28 cellular contexts compared by ENCODE assay signal in genomic region chr6:24763578-24763977, GRCh38. TPM values are rescaled to one million over a fixed set of nuclear protein-coding genes. Genes with fewer than 3 reads are reported as not detected.
DNase-seq lines count a peak whose midpoint lies in the region; ATAC-seq, FAIRE-seq and TF ChIP-seq lines count a peak whose summit lies in the region.
"Had no signal": no experiment of that assay in that cellular context is flagged by ENCODE, and none has a peak within 500 bp of the region (broad histone marks: within the 10 kb centered on the region; RNA-seq: fewer than 3 reads in every experiment).

No MANE protein-coding gene starts in this region.

- H2AFZ ChIP-seq in HepG2 (ENCODE audit: low read length): peak overlapping the region; percentile 65

- no peaks in the 10 kb centered on the region for H3K27me3 Mint-ChIP-seq in Caco-2 (ENCODE audit: insufficient read depth, unreplicated experiment)
- H3K27me3 Mint-ChIP-seq: CD4-positive, alpha-beta T cell had no signal

- BruUV-seq in HepG2 (replicated peaks; lab: Mats Ljungman, UMichigan) (no TSS peak), Caco-2 (replicated peaks; lab: Mats Ljungman, UMichigan) (no TSS peak)

- peak overlapping the region; percentile 57 for H3K4me2 ChIP-seq in HepG2 (ENCODE audit: low read depth, low read length)
- H3K4me2 ChIP-seq: SK-N-SH had no signal

- no peak for TF ChIP-seq RAD21 in HepG2 (CRISPR knock-in tag; IDR thresholded peaks at IDR 0.05)

- peak; percentile 72 for FAIRE-seq in HepG2 (lab: Jason Lieb, UNC)
- FAIRE-seq: GM12891 had no signal

- peak; percentile 15; the same call in 2 of the 3 replicates for ATAC-seq in HepG2
- ATAC-seq in right lobe of liver: no peak
- peak; percentile 84 for ATAC-seq in left lung
- ATAC-seq: foreskin keratinocyte, natural killer cell, sciatic nerve had no signal

- CTCF ChIA-PET in HepG2 (lab: Yijun Ruan, JAX; ENCODE audit: low intra/inter-chr PET ratio, low total read pairs) (no interaction called here), Caco-2 (lab: Charles Lee) (no interaction called here)

- no peak overlapping the region for H3K27ac Mint-ChIP-seq in Caco-2 (ENCODE audit: unreplicated experiment)
- H3K27ac Mint-ChIP-seq: CD4-positive, alpha-beta T cell; natural killer cell had no signal

- DNase-seq in HepG2 (ENCODE audit: low spot score) (no peak), right lobe of liver (no peak), NCI-H345 treated with DMSO at 0.1 percent for 48 hours (lab: John Stamatoyannopoulos, UW; ENCODE audit: unreplicated experiment) (peak; percentile 28), left lung (no peak), AG08395 (ENCODE audit: low spot score) (no peak), Caco-2 (no peak)
- DNase-seq in stimulated activated CD4-positive, alpha-beta T cell treated with anti-CD3 and anti-CD28 coated beads, Interleukin-2, amount 100 ng/mL, for 48 hours: no peak
- DNase-seq: activated CD4-positive, alpha-beta T cell treated with anti-CD3 and anti-CD28 coated beads, Interleukin-2, amount 50 U/mL, for 4 hours; adrenal gland; CD4-positive, alpha-beta T cell; dorsolateral prefrontal cortex; foreskin keratinocyte; mesendoderm; natural killer cell; NCI-H1092; NCI-H226; ovary; SK-N-SH had no signal

- no peaks in the 10 kb centered on the region for H3K9me3 Mint-ChIP-seq in Caco-2 (ENCODE audit: unreplicated experiment)
- H3K9me3 Mint-ChIP-seq: CD4-positive, alpha-beta T cell; natural killer cell had no signal

- POLR2A ChIA-PET in HepG2 (lab: Yijun Ruan, JAX): interaction anchor here (1.4 kb wide), 1 partner anchor 8 kb away, joined by 5 read pairs; no protein-coding TSS in a partner anchor
- POLR2A ChIA-PET in Caco-2 (lab: Charles Lee): no interaction called here

- TF ChIP-seq POLR2A in HepG2 (IDR thresholded peaks at IDR 0.05; ENCODE audit: insufficient read depth in 1 of 2, low read depth in 2 of 2, low read length in 2 of 2): no peak
- TF ChIP-seq POLR2A in right lobe of liver (IDR thresholded peaks at IDR 0.05): no peak

- H3K4me3 Mint-ChIP-seq in Caco-2 (ENCODE audit: unreplicated experiment): no peak overlapping the region
- H3K4me3 Mint-ChIP-seq: CD4-positive, alpha-beta T cell; natural killer cell had no signal

- peak overlapping the region; percentile 50 for H3K27ac ChIP-seq in HepG2 (ENCODE audit: extremely low read length, insufficient read depth, low read length)
- H3K27ac ChIP-seq in right lobe of liver: no peak overlapping the region
- H3K27ac ChIP-seq in left lung: no peak overlapping the region
- H3K27ac ChIP-seq: adrenal gland, dorsolateral prefrontal cortex, foreskin keratinocyte, ovary, suprapubic skin had no signal

- in situ Hi-C loops in HepG2 (cut with HindIII; ENCODE audit: extremely low pct_ligation_motif_present, low pct_unique_long_range_greater_than_20kb): no loop called here

- no peaks in the 10 kb centered on the region for H3K27me3 ChIP-seq in HepG2 (ENCODE audit: control insufficient read depth in 1 of 2, insufficient read depth in 2 of 2, low read length in 2 of 2)
- no peaks in the 10 kb centered on the region for H3K27me3 ChIP-seq in right lobe of liver
- H3K27me3 ChIP-seq in left lung: no peaks in the 10 kb centered on the region
- H3K27me3 ChIP-seq in Caco-2 (replicated peaks; ENCODE audit: control insufficient read depth, insufficient read depth, low read length): no peaks in the 10 kb centered on the region
- H3K27me3 ChIP-seq: adrenal gland, dorsolateral prefrontal cortex, foreskin keratinocyte, ovary, suprapubic skin had no signal

- TF ChIP-seq EP300 in HepG2 (IDR thresholded peaks at IDR 0.05; ENCODE audit: low read depth in 2 of 2, low read length in 2 of 2): peak in 1 of 2 experiments; percentile 38; a peak in 1 of 4 replicates
- no peak for TF ChIP-seq EP300 in HepG2 (CRISPR knock-in tag; IDR thresholded peaks at IDR 0.05; ENCODE audit: borderline replicate concordance)

- H3K36me3 Mint-ChIP-seq in Caco-2 (ENCODE audit: insufficient read depth, unreplicated experiment): no peaks in the 10 kb centered on the region
- H3K36me3 Mint-ChIP-seq: natural killer cell had no signal

- no peak for TF ChIP-seq CTCF in HepG2 (CRISPR knock-in tag; IDR thresholded peaks at IDR 0.05)
- no peak for TF ChIP-seq CTCF in right lobe of liver (IDR thresholded peaks at IDR 0.05)
- no peak for TF ChIP-seq CTCF in left lung (IDR thresholded peaks at IDR 0.05)
- TF ChIP-seq CTCF in Caco-2 (IDR thresholded peaks at IDR 0.05; ENCODE audit: insufficient read depth in 1 of 2, low read depth in 1 of 2, low read length in 1 of 2, severe bottlenecking in 1 of 2, unreplicated experiment in 1 of 2): no peak

- no peaks in the 10 kb centered on the region for H3K79me2 ChIP-seq in HepG2 (ENCODE audit: insufficient read depth, low read length)

- H3K4me1 Mint-ChIP-seq in Caco-2 (ENCODE audit: low read depth, unreplicated experiment): peaks cover 14% of the 10 kb centered on the region
- H3K4me1 Mint-ChIP-seq: natural killer cell had no signal

- H3K4me3 ChIP-seq in HepG2 (replicated peaks in 1 of 3; ENCODE audit: insufficient read depth in 1 of 3, low read depth in 2 of 3, low read length in 3 of 3) (no peak overlapping the region), right lobe of liver (no peak overlapping the region), left lung (no peak overlapping the region), Caco-2 (ENCODE audit: low read depth, low read length) (no peak overlapping the region)
- H3K4me3 ChIP-seq: adrenal gland, dorsolateral prefrontal cortex, ovary, suprapubic skin had no signal

- H3K9ac ChIP-seq in HepG2 (ENCODE audit: insufficient read depth, low read depth, low read length): peak overlapping the region; percentile 6; the same call in 1 of the 2 replicates
- H3K9ac ChIP-seq: SK-N-SH had no signal

- WGBS in HepG2 (ENCODE audit: low lambda C conversion rate): 9% methylated on average over 3 of the region's 3 CpGs
- WGBS in right lobe of liver (ENCODE audit: insufficient coverage, low coverage, low lambda C conversion rate, missing lambda C conversion rate): 19% methylated on average over 3 of the region's 3 CpGs

- intact Hi-C loops in HepG2 (cut with micrococcal nuclease; ENCODE audit: unreplicated experiment): no loop called here
- intact Hi-C loops in right lobe of liver (cut with DNase I): loop anchor here (10.0 kb wide), 2 partner anchors 49 to 179 kb away; partner anchors contain the start of gene C6orf62 (in 1 of the 2)
- intact Hi-C loops in left lung (cut with DNase I): loop anchor here in 1 of 2 donors (10.0 kb wide), 1 partner anchor 179 kb away; no protein-coding TSS in a partner anchor
- intact Hi-C loops in Caco-2 (cut with micrococcal nuclease; ENCODE audit: unreplicated experiment): no loop called here

- no peaks in the 10 kb centered on the region for H3K9me3 ChIP-seq in HepG2 (ENCODE audit: low read length)
- no peaks in the 10 kb centered on the region for H3K9me3 ChIP-seq in right lobe of liver
- no peaks in the 10 kb centered on the region for H3K9me3 ChIP-seq in left lung
- H3K9me3 ChIP-seq in Caco-2: no peaks in the 10 kb centered on the region
- H3K9me3 ChIP-seq: adrenal gland, ovary, SK-N-SH, suprapubic skin had no signal

- peaks cover 31% of the 10 kb centered on the region for H3K4me1 ChIP-seq in HepG2 (ENCODE audit: insufficient read depth, low read length)
- H3K4me1 ChIP-seq in right lobe of liver: peaks cover 0 to 4% (median 0%) of the 10 kb centered on the region in 4 donors
- no peaks in the 10 kb centered on the region for H3K4me1 ChIP-seq in left lung
- H3K4me1 ChIP-seq in Caco-2: no peaks in the 10 kb centered on the region; the same call in 1 of the 2 replicates
- H3K4me1 ChIP-seq: suprapubic skin had no signal

- H3K36me3 ChIP-seq in HepG2 (replicated peaks in 1 of 2; ENCODE audit: control insufficient read depth in 1 of 2, insufficient read depth in 2 of 2, low read length in 2 of 2) (no peaks in the 10 kb centered on the region), right lobe of liver (no peaks in the 10 kb centered on the region), left lung (no peaks in the 10 kb centered on the region), Caco-2 (ENCODE audit: control insufficient read depth, insufficient read depth, low read length) (no peaks in the 10 kb centered on the region)
- H3K36me3 ChIP-seq: adrenal gland, ovary, suprapubic skin had no signal

- H4K20me1 ChIP-seq in HepG2 (ENCODE audit: insufficient read depth, low read length): no peaks in the 10 kb centered on the region

RNA-seq across cellular contexts. Expression of gene GMNN, which starts 11.2 kb away (rescaled TPM):
- total RNA-seq in HepG2 (2016; rRNA removed; fragmentation: Illumina TruSeq; extraction: Trizol) (154 and 228 TPM in 2 replicates), right lobe of liver (10 to 100 TPM in 2 of 6 experiments, 1 to 10 TPM in 4; 7.7 to 19.0 (median 8.3) TPM), left lung (10 to 100 TPM; 19.6 to 25.0 TPM), Caco-2 (2022) (66.5 and 70.0 TPM in 2 replicates)
- 56.6 and 64.1 TPM in 2 replicates for total RNA-seq in HepG2 (2016; cell fraction: cytosol; rRNA removed; fragmentation: Illumina TruSeq; extraction: Trizol; ENCODE audit: low read depth)
- 154 and 231 TPM in 2 replicates for total RNA-seq in HepG2 (2016; cell fraction: insoluble cytoplasmic fraction; rRNA removed; fragmentation: Illumina TruSeq; extraction: Trizol)
- total RNA-seq in HepG2 (2016; cell fraction: membrane; rRNA removed; fragmentation: Illumina TruSeq; extraction: Trizol): 68.9 and 73.8 TPM in 2 replicates
- total RNA-seq in HepG2 (2016; cell fraction: nucleus; rRNA removed; fragmentation: Illumina TruSeq; extraction: Trizol): 108 and 117 TPM in 2 replicates
- 41.6 and 61.8 TPM in 2 replicates for polyA plus RNA-seq in HepG2 (2011; rRNA removed)
- 38.6 and 39.1 TPM in 2 replicates for polyA plus RNA-seq in HepG2 (2011; cell fraction: cytosol; rRNA removed)
- polyA plus RNA-seq in HepG2 (2011; cell fraction: nucleus; rRNA removed): 27.0 and 29.5 TPM in 2 replicates
- polyA plus RNA-seq in HepG2 (2012): 64.4 and 82.5 TPM in 2 replicates
- polyA plus RNA-seq in HepG2 (2016; cell fraction: cytosol; fragmentation: Illumina TruSeq; extraction: Trizol; ENCODE audit: low read depth): 38.2 and 45.0 TPM in 2 replicates
- 256 and 266 TPM in 2 replicates for polyA plus RNA-seq in HepG2 (2016; cell fraction: insoluble cytoplasmic fraction; fragmentation: Illumina TruSeq; extraction: Trizol; ENCODE audit: low read depth)
- polyA plus RNA-seq in HepG2 (2016; cell fraction: membrane; fragmentation: Illumina TruSeq; extraction: Trizol; ENCODE audit: low read depth): 43.5 and 50.5 TPM in 2 replicates
- 137 and 150 TPM in 2 replicates for polyA plus RNA-seq in HepG2 (2016; cell fraction: nucleus; fragmentation: Illumina TruSeq; extraction: Trizol; ENCODE audit: insufficient read depth, low read depth)
- polyA minus RNA-seq in HepG2 (2011; rRNA and poly(A)+ RNA removed; ENCODE audit: low replicate concordance): 38.8 and 71.1 TPM in 2 replicates
- 28.4 and 37.2 TPM in 2 replicates for polyA minus RNA-seq in HepG2 (2011; cell fraction: cytosol; rRNA and poly(A)+ RNA removed)
- 67.4 and 86.9 TPM in 2 replicates for polyA minus RNA-seq in HepG2 (2011; cell fraction: nucleus; rRNA and poly(A)+ RNA removed)

RNA-seq across cellular contexts. Expression of gene ARMH2, which starts 35.1 kb away (rescaled TPM):
- total RNA-seq in HepG2 (2016; rRNA removed; fragmentation: Illumina TruSeq; extraction: Trizol) (not detected in 2 replicates), right lobe of liver (not detected), left lung (under 1 TPM in 1 of 2 donors, not detected in 1; 0.50 TPM), Caco-2 (2022) (not detected in 2 replicates)
- total RNA-seq in HepG2 (2016; cell fraction: cytosol; rRNA removed; fragmentation: Illumina TruSeq; extraction: Trizol; ENCODE audit: low read depth): not detected in 2 replicates
- not detected in 2 replicates for total RNA-seq in HepG2 (2016; cell fraction: insoluble cytoplasmic fraction; rRNA removed; fragmentation: Illumina TruSeq; extraction: Trizol)
- total RNA-seq in HepG2 (2016; cell fraction: membrane; rRNA removed; fragmentation: Illumina TruSeq; extraction: Trizol): not detected in 2 replicates
- not detected in 2 replicates for total RNA-seq in HepG2 (2016; cell fraction: nucleus; rRNA removed; fragmentation: Illumina TruSeq; extraction: Trizol)
- not detected in 2 replicates for polyA plus RNA-seq in HepG2 (2011; rRNA removed)
- polyA plus RNA-seq in HepG2 (2011; cell fraction: cytosol; rRNA removed): not detected in 2 replicates
- polyA plus RNA-seq in HepG2 (2011; cell fraction: nucleus; rRNA removed): not detected in 2 replicates
- not detected in 2 replicates for polyA plus RNA-seq in HepG2 (2012)
- not detected in 2 replicates for polyA plus RNA-seq in HepG2 (2016; cell fraction: cytosol; fragmentation: Illumina TruSeq; extraction: Trizol; ENCODE audit: low read depth)
- polyA plus RNA-seq in HepG2 (2016; cell fraction: insoluble cytoplasmic fraction; fragmentation: Illumina TruSeq; extraction: Trizol; ENCODE audit: low read depth): not detected in 2 replicates
- not detected in 2 replicates for polyA plus RNA-seq in HepG2 (2016; cell fraction: membrane; fragmentation: Illumina TruSeq; extraction: Trizol; ENCODE audit: low read depth)
- polyA plus RNA-seq in HepG2 (2016; cell fraction: nucleus; fragmentation: Illumina TruSeq; extraction: Trizol; ENCODE audit: insufficient read depth, low read depth): not detected in 2 replicates
- polyA minus RNA-seq in HepG2 (2011; rRNA and poly(A)+ RNA removed; ENCODE audit: low replicate concordance): not detected in 2 replicates
- polyA minus RNA-seq in HepG2 (2011; cell fraction: cytosol; rRNA and poly(A)+ RNA removed): not detected in 2 replicates
- polyA minus RNA-seq in HepG2 (2011; cell fraction: nucleus; rRNA and poly(A)+ RNA removed): not detected in 2 replicates
- total RNA-seq: adrenal gland; cardiac septum; CD4-positive, alpha-beta T cell; epithelial cell of proximal tubule; foreskin keratinocyte; H4; HT-29; kidney epithelial cell; ovary; RPMI7951; sciatic nerve; suprapubic skin had no signal
- polyA plus RNA-seq: adrenal gland, AG04450, foreskin keratinocyte, ovary, SK-N-SH had no signal

RNA-seq across cellular contexts. Expression of gene C6orf62, which starts 44.6 kb away (rescaled TPM):
- total RNA-seq in HepG2 (2016; rRNA removed; fragmentation: Illumina TruSeq; extraction: Trizol) (90.4 and 135 TPM in 2 replicates), right lobe of liver (10 to 100 TPM; 31.1 to 58.3 (median 48.7) TPM), left lung (100 to 1,000 TPM; 132 to 144 TPM), Caco-2 (2022) (74.2 and 75.3 TPM in 2 replicates)
- total RNA-seq in HepG2 (2016; cell fraction: cytosol; rRNA removed; fragmentation: Illumina TruSeq; extraction: Trizol; ENCODE audit: low read depth): 24.8 and 26.7 TPM in 2 replicates
- total RNA-seq in HepG2 (2016; cell fraction: insoluble cytoplasmic fraction; rRNA removed; fragmentation: Illumina TruSeq; extraction: Trizol): 89.3 and 123 TPM in 2 replicates
- 130 and 133 TPM in 2 replicates for total RNA-seq in HepG2 (2016; cell fraction: membrane; rRNA removed; fragmentation: Illumina TruSeq; extraction: Trizol)
- total RNA-seq in HepG2 (2016; cell fraction: nucleus; rRNA removed; fragmentation: Illumina TruSeq; extraction: Trizol): 66.3 and 75.0 TPM in 2 replicates
- 54.8 and 55.6 TPM in 2 replicates for polyA plus RNA-seq in HepG2 (2011; rRNA removed)
- polyA plus RNA-seq in HepG2 (2011; cell fraction: cytosol; rRNA removed): 18.8 and 39.1 TPM in 2 replicates
- polyA plus RNA-seq in HepG2 (2011; cell fraction: nucleus; rRNA removed): 24.8 and 28.1 TPM in 2 replicates
- polyA plus RNA-seq in HepG2 (2012): 49.0 and 57.3 TPM in 2 replicates
- polyA plus RNA-seq in HepG2 (2016; cell fraction: cytosol; fragmentation: Illumina TruSeq; extraction: Trizol; ENCODE audit: low read depth): 13.5 and 14.0 TPM in 2 replicates
- polyA plus RNA-seq in HepG2 (2016; cell fraction: insoluble cytoplasmic fraction; fragmentation: Illumina TruSeq; extraction: Trizol; ENCODE audit: low read depth): 91.3 and 99.8 TPM in 2 replicates
- 58.3 and 65.2 TPM in 2 replicates for polyA plus RNA-seq in HepG2 (2016; cell fraction: membrane; fragmentation: Illumina TruSeq; extraction: Trizol; ENCODE audit: low read depth)
- 80.5 and 88.9 TPM in 2 replicates for polyA plus RNA-seq in HepG2 (2016; cell fraction: nucleus; fragmentation: Illumina TruSeq; extraction: Trizol; ENCODE audit: insufficient read depth, low read depth)
- polyA minus RNA-seq in HepG2 (2011; rRNA and poly(A)+ RNA removed; ENCODE audit: low replicate concordance): 48.0 and 61.4 TPM in 2 replicates
- polyA minus RNA-seq in HepG2 (2011; cell fraction: cytosol; rRNA and poly(A)+ RNA removed): 47.3 and 69.6 TPM in 2 replicates
- 76.8 and 83.0 TPM in 2 replicates for polyA minus RNA-seq in HepG2 (2011; cell fraction: nucleus; rRNA and poly(A)+ RNA removed)

Comparison
In these comparisons a context has a peak if more than half of its experiments do, and no peak if none do; other contexts are left out.
1. ATAC-seq: peak in HepG2 (single experiment) and left lung (single experiment); none in right lobe of liver (0 of 4).
2. intact Hi-C loops: an anchor here in right lobe of liver (10.0 kb wide); none called in HepG2 and Caco-2.